10 cellular contexts compared by ENCODE assay signal in the genomic region with DNA sequence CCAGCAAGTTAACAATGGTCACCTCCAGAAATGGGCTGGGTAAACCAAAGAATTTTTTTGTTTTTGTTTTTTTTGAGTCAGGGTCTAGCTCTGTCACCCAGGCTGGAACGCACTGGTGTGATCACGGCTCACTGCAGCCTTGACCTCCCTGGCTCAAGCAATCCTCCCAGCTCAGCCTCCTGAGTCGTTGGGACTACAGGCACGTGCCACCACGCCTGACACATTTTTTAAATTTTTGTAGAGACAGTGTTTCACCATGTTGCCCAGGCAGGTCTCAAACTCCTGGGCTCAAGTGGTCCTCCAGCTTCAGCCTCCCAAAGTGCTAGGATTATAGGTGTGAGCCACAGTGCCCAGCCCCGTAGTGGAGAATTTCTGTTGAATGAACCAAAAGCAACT. TPM values are rescaled to one million over a fixed set of nuclear protein-coding genes. Genes with fewer than 3 reads are reported as not detected.
A peak's percentile ranks its signal among the peaks of the same experiment; 100 is the strongest.
DNase-seq lines count a peak whose midpoint lies in the region; ATAC-seq and TF ChIP-seq lines count a peak whose summit lies in the region.
"Had no signal": no experiment of that assay in that cellular context is flagged by ENCODE, and none has a peak within 500 bp of the region (broad histone marks: within the 10 kb centered on the region; RNA-seq: fewer than 3 reads in every experiment).

No MANE protein-coding gene starts in this region.

- no peaks in the 10 kb centered on the region for H3K27me3 ChIP-seq in Karpas-422 (ENCODE audit: low read length)

- H3K4me2 ChIP-seq in Karpas-422 (ENCODE audit: low read depth, low read length, poor library complexity, severe bottlenecking), result peak overlapping the region; percentile 90

- peaks cover 20% of the 10 kb centered on the region for H3K4me1 ChIP-seq in Karpas-422 (ENCODE audit: low read length)

- peaks cover 8% of the 10 kb centered on the region for H3K36me3 Mint-ChIP-seq in activated CD4-positive, alpha-beta T cell treated with anti-CD3 and anti-CD28 coated beads, Interleukin-2, amount 10 ng/mL, durations not matched to agents 7 days and 5 days (ENCODE audit: low read depth)
- peaks cover 26% of the 10 kb centered on the region for H3K36me3 Mint-ChIP-seq in central memory CD8-positive, alpha-beta T cell (ENCODE audit: insufficient read depth)
- H3K36me3 Mint-ChIP-seq in neural crest cell (ENCODE audit: low read depth), result peaks cover 5% of the 10 kb centered on the region

- ATAC-seq in central memory CD8-positive, alpha-beta T cell (replicated peaks; ENCODE audit: extremely low read depth, poor library complexity, severe bottlenecking), result no peak
- ATAC-seq in GM21381 (IDR thresholded peaks at IDR 0.05; ENCODE audit: unreplicated experiment), result no peak

- TF ChIP-seq CTCF in neural crest cell (conservative IDR thresholded peaks at IDR 0.05), result no peak

- peak overlapping the region; percentile 86 for H3K4me3 Mint-ChIP-seq in activated CD4-positive, alpha-beta T cell treated with anti-CD3 and anti-CD28 coated beads, Interleukin-2, amount 10 ng/mL, durations not matched to agents 7 days and 5 days
- H3K4me3 Mint-ChIP-seq in central memory CD8-positive, alpha-beta T cell, result peak overlapping the region; percentile 83
- H3K4me3 Mint-ChIP-seq in neural crest cell, result peak overlapping the region; percentile 88

- H3K79me2 ChIP-seq in Karpas-422 (ENCODE audit: low read length), result peaks cover 35% of the 10 kb centered on the region

- H3K4me3 ChIP-seq in Karpas-422 (ENCODE audit: low read length), result peak overlapping the region; percentile 82; the same call in 1 of the 2 replicates

- POLR2A ChIA-PET in activated CD4-positive, alpha-beta T cell treated with anti-CD3 and anti-CD28 coated beads, Interleukin-2, amount 10 ng/mL, durations not matched to agents 7 days and 5 days (lab: Charles Lee), result no interaction called here

- H3K36me3 ChIP-seq in Karpas-422 (ENCODE audit: insufficient read depth, low read length), result 0 out of 2 replicates have a peak, but pooled peaks cover under 1% of the 10 kb centered on the region

- CTCF ChIA-PET in activated CD4-positive, alpha-beta T cell treated with anti-CD3 and anti-CD28 coated beads, Interleukin-2, amount 10 ng/mL, durations not matched to agents 7 days and 5 days (lab: Charles Lee), result interaction anchor here (1.1 kb wide), 1 partner anchor 75 kb away, joined by 5 read pairs; a partner anchor contains a TSS

- H2AFZ ChIP-seq in Karpas-422 (ENCODE audit: low read length), result no peak overlapping the region

- H4K20me1 ChIP-seq in Karpas-422 (ENCODE audit: insufficient read depth, low read depth, low read length), result peaks cover 25% of the 10 kb centered on the region

- H3K27ac Mint-ChIP-seq in activated CD4-positive, alpha-beta T cell treated with anti-CD3 and anti-CD28 coated beads, Interleukin-2, amount 10 ng/mL, durations not matched to agents 7 days and 5 days, result peak overlapping the region; percentile 60
- no peak overlapping the region for H3K27ac Mint-ChIP-seq in central memory CD8-positive, alpha-beta T cell (ENCODE audit: low read depth)
- H3K27ac Mint-ChIP-seq in neural crest cell (ENCODE audit: unreplicated experiment), result no peak overlapping the region

- H3K9me2 ChIP-seq in Karpas-422 (replicated peaks; ENCODE audit: insufficient read depth, low read length), result no peaks in the 10 kb centered on the region

- H3K27me3 Mint-ChIP-seq in activated CD4-positive, alpha-beta T cell treated with anti-CD3 and anti-CD28 coated beads, Interleukin-2, amount 10 ng/mL, durations not matched to agents 7 days and 5 days, result no peaks in the 10 kb centered on the region
- H3K27me3 Mint-ChIP-seq in central memory CD8-positive, alpha-beta T cell, result no peaks in the 10 kb centered on the region
- H3K27me3 Mint-ChIP-seq in neural crest cell (ENCODE audit: low read depth), result peaks cover 4% of the 10 kb centered on the region

- peaks cover 25% of the 10 kb centered on the region for H3K4me1 Mint-ChIP-seq in activated CD4-positive, alpha-beta T cell treated with anti-CD3 and anti-CD28 coated beads, Interleukin-2, amount 10 ng/mL, durations not matched to agents 7 days and 5 days
- peaks cover 24% of the 10 kb centered on the region for H3K4me1 Mint-ChIP-seq in central memory CD8-positive, alpha-beta T cell
- H3K4me1 Mint-ChIP-seq in neural crest cell, result peaks cover 22% of the 10 kb centered on the region

- DNase-seq in activated CD4-positive, alpha-beta T cell treated with anti-CD3 and anti-CD28 coated beads, Interleukin-2, amount 10 ng/mL, durations not matched to agents 7 days and 5 days, result no peak
- no peak for DNase-seq in activated CD4-positive, alpha-beta T cell treated with anti-CD3 and anti-CD28 coated beads for 1 hour
- DNase-seq in Karpas-422 (no peak), neural crest cell (ENCODE audit: low read depth, low spot score) (no peak), NCI-H1105 treated with DMSO at 0.1 percent for 48 hours (lab: John Stamatoyannopoulos, UW) (no peak)
- no peak for DNase-seq in central memory CD8-positive, alpha-beta T cell (ENCODE audit: low spot score in 2 of 2)
- DNase-seq in stimulated activated CD8-positive, alpha-beta memory T cell treated with anti-CD3 and anti-CD28 coated beads, Interleukin-4, amount 100 ng/mL, for 48 hours, result no peak
- DNase-seq: activated gamma-delta T cell; NK-92 treated with Interleukin-12 subunit alpha and Interleukin-12 subunit beta, amount 100 ng/mL, for 24 hours had no signal

- H3K9me3 Mint-ChIP-seq in activated CD4-positive, alpha-beta T cell treated with anti-CD3 and anti-CD28 coated beads, Interleukin-2, amount 10 ng/mL, durations not matched to agents 7 days and 5 days, result no peaks in the 10 kb centered on the region
- no peaks in the 10 kb centered on the region for H3K9me3 Mint-ChIP-seq in central memory CD8-positive, alpha-beta T cell
- no peaks in the 10 kb centered on the region for H3K9me3 Mint-ChIP-seq in neural crest cell

- no peak overlapping the region for H3K27ac ChIP-seq in Karpas-422 (ENCODE audit: low read length)

- H3K9me3 ChIP-seq in Karpas-422 (ENCODE audit: low read length), result no peaks in the 10 kb centered on the region

- H3K9ac ChIP-seq in Karpas-422 (ENCODE audit: low read length), result peak overlapping the region; percentile 79; the same call in 1 of the 2 replicates

RNA-seq across cellular contexts. Expression of a gene that starts 1.7 kb away (rescaled TPM):
- total RNA-seq in activated CD4-positive, alpha-beta T cell treated with anti-CD3 and anti-CD28 coated beads, Interleukin-2, amount 10 ng/mL, durations not matched to agents 7 days and 5 days, result 10 to 100 TPM; 38.0 to 42.9 TPM
- 38.5 and 73.9 TPM in 2 replicates for total RNA-seq in Karpas-422 (2014; rRNA removed; shearing (Covaris generic); ENCODE audit: low replicate concordance)
- 23.1 and 23.8 TPM in 2 replicates for total RNA-seq in neural crest cell

RNA-seq across cellular contexts. Expression of a gene that starts 2.1 kb away (rescaled TPM):
- total RNA-seq in activated CD4-positive, alpha-beta T cell treated with anti-CD3 and anti-CD28 coated beads, Interleukin-2, amount 10 ng/mL, durations not matched to agents 7 days and 5 days, result 10 to 100 TPM; 40.2 to 53.8 TPM
- 35.9 and 66.3 TPM in 2 replicates for total RNA-seq in Karpas-422 (2014; rRNA removed; shearing (Covaris generic); ENCODE audit: low replicate concordance)
- total RNA-seq in neural crest cell, result 71.0 and 73.8 TPM in 2 replicates

RNA-seq across cellular contexts. Expression of a gene that starts 7.7 kb away (rescaled TPM):
- 100 to 1,000 TPM in 1 of 2 experiments, 10 to 100 TPM in 1; 93.6 to 105 TPM for total RNA-seq in activated CD4-positive, alpha-beta T cell treated with anti-CD3 and anti-CD28 coated beads, Interleukin-2, amount 10 ng/mL, durations not matched to agents 7 days and 5 days
- total RNA-seq in Karpas-422 (2014; rRNA removed; shearing (Covaris generic); ENCODE audit: low replicate concordance), result 101 and 177 TPM in 2 replicates
- 135 and 141 TPM in 2 replicates for total RNA-seq in neural crest cell

RNA-seq across cellular contexts. Expression of a gene that starts 8.1 kb away (rescaled TPM):
- 10 to 100 TPM; 28.7 to 33.4 TPM for total RNA-seq in activated CD4-positive, alpha-beta T cell treated with anti-CD3 and anti-CD28 coated beads, Interleukin-2, amount 10 ng/mL, durations not matched to agents 7 days and 5 days
- total RNA-seq in Karpas-422 (2014; rRNA removed; shearing (Covaris generic); ENCODE audit: low replicate concordance), result 7.7 and 27.2 TPM in 2 replicates
- total RNA-seq in neural crest cell, result 36.5 and 37.0 TPM in 2 replicates

RNA-seq across cellular contexts. Expression of a gene that starts 9.3 kb away (rescaled TPM):
- total RNA-seq in activated CD4-positive, alpha-beta T cell treated with anti-CD3 and anti-CD28 coated beads, Interleukin-2, amount 10 ng/mL, durations not matched to agents 7 days and 5 days, result 10 to 100 TPM; 31.3 to 47.4 TPM
- total RNA-seq in Karpas-422 (2014; rRNA removed; shearing (Covaris generic); ENCODE audit: low replicate concordance), result 35.9 and 83.0 TPM in 2 replicates
- total RNA-seq in neural crest cell, result 35.0 and 38.0 TPM in 2 replicates
